Comparison of ENCODE assay signal across 8 cellular contexts in genomic region chr17:2030779-2031163, GRCh38. TPM values are rescaled to one million over a fixed set of nuclear protein-coding genes. Genes with fewer than 3 reads are reported as not detected.
A peak's percentile ranks its signal among the peaks of the same experiment; 100 is the strongest.
DNase-seq lines count a peak whose midpoint lies in the region; ATAC-seq and TF ChIP-seq lines count a peak whose summit lies in the region.

No MANE protein-coding gene starts in this region.

- peak overlapping the region; percentile 99 for H3K4me3 ChIP-seq in Jurkat, Clone E6-1 (ENCODE audit: low read length)
- H3K4me3 ChIP-seq in cardiac fibroblast (replicated peaks in 1 of 2; ENCODE audit: low read depth in 2 of 2, low read length in 2 of 2) (peak overlapping the region; percentile 100), mucosa of rectum (ENCODE audit: low read length in 2 of 2) (peak overlapping the region; percentile 91 to 97), aorta (ENCODE audit: low read length in 2 of 2) (peak overlapping the region; percentile 67 to 69)

- 25 to 27% methylated on average over 10 of the region's 10 CpGs for WGBS in aorta, 2 donors

- peaks cover 8 to 9% of the 10 kb centered on the region in 2 donors for H3K27me3 ChIP-seq in mucosa of rectum (ENCODE audit: control insufficient read depth in 2 of 2, insufficient read depth in 2 of 2, low read length in 2 of 2)
- no peaks in the 10 kb centered on the region for H3K27me3 ChIP-seq in aorta (ENCODE audit: control insufficient read depth in 1 of 2, insufficient read depth in 2 of 2, low read length in 1 of 2)

- peak; percentile 75 for TF ChIP-seq CTCF in GM12873 (IDR thresholded peaks at IDR 0.05; ENCODE audit: insufficient read depth, low read depth, low read length, missing control alignments)
- peak; percentile 65 for TF ChIP-seq CTCF in cardiac fibroblast (IDR thresholded peaks at IDR 0.05; ENCODE audit: low read depth, low read length)

- peaks cover 5 to 8% of the 10 kb centered on the region in 2 donors for H3K36me3 ChIP-seq in mucosa of rectum (ENCODE audit: control insufficient read depth in 2 of 2, insufficient read depth in 2 of 2, low read length in 2 of 2)
- H3K36me3 ChIP-seq in aorta (ENCODE audit: control insufficient read depth in 1 of 2, insufficient read depth in 2 of 2, low read length in 1 of 2), result no peaks in the 10 kb centered on the region

- intact Hi-C loops in aorta (cut with DNase I), result no loop called here

- ATAC-seq in aorta (ENCODE audit: low FRiP score) (no peak), GM21528 (IDR thresholded peaks at IDR 0.05; ENCODE audit: low FRiP score, unreplicated experiment) (no peak)

- H3K9me3 ChIP-seq in mucosa of rectum (ENCODE audit: control insufficient read depth in 2 of 2, low read length in 2 of 2), result no peaks in the 10 kb centered on the region
- H3K9me3 ChIP-seq in aorta (ENCODE audit: control insufficient read depth, low read length), result no peaks in the 10 kb centered on the region

- DNase-seq in Jurkat, Clone E6-1 (ENCODE audit: low read depth, low spot score), result no peak
- DNase-seq in cardiac fibroblast (ENCODE audit: low read depth in 2 of 2), result peak in 1 of 2 donors; percentile 92
- DNase-seq in aorta, result peak in 1 of 2 donors; percentile 71
- no peak for DNase-seq in kidney tubule cell (ENCODE audit: low spot score)
- no peak for DNase-seq in NCI-H2107 treated with DMSO at 0.1 percent for 48 hours (lab: John Stamatoyannopoulos, UW; ENCODE audit: unreplicated experiment)

- H3K9ac ChIP-seq in mucosa of rectum (ENCODE audit: low read depth in 1 of 2, low read length in 2 of 2), result peak overlapping the region; percentile 66 to 83

- H3K4me1 ChIP-seq in mucosa of rectum (ENCODE audit: control insufficient read depth in 2 of 2, insufficient read depth in 2 of 2, low read length in 2 of 2) (peaks cover 5 to 9% of the 10 kb centered on the region in 2 donors), aorta (ENCODE audit: control insufficient read depth in 1 of 2, insufficient read depth in 2 of 2, low read length in 2 of 2) (no peaks in the 10 kb centered on the region)

- H3K27ac ChIP-seq in mucosa of rectum (ENCODE audit: low read depth in 2 of 2, low read length in 2 of 2) (no peak overlapping the region), aorta (ENCODE audit: low read depth in 1 of 2, low read length in 2 of 2) (no peak overlapping the region)

RNA-seq across cellular contexts. Expression of gene DPH1, which starts 0.8 kb away (rescaled TPM):
- 21.1 TPM for polyA plus RNA-seq in Jurkat, Clone E6-1 (2012; ENCODE audit: insufficient read depth, insufficient read length)
- total RNA-seq in aorta, result 10 to 100 TPM; 26.1 to 38.8 TPM
- polyA plus RNA-seq in aorta, result 10 to 100 TPM in 1 of 2 donors, 1 to 10 TPM in 1; 6.3 to 62.9 TPM

RNA-seq across cellular contexts. Expression of gene RTN4RL1, which starts 5.6 kb away (rescaled TPM):
- 4.6 TPM for polyA plus RNA-seq in Jurkat, Clone E6-1 (2012; ENCODE audit: insufficient read depth, insufficient read length)
- total RNA-seq in aorta, result 1 to 10 TPM; 2.6 to 5.2 TPM
- polyA plus RNA-seq in aorta, result 1 to 10 TPM in 1 of 2 donors, under 1 TPM in 1; 0.25 to 1.8 TPM

RNA-seq across cellular contexts. Expression of gene OVCA2, which starts 11.1 kb away (rescaled TPM):
- polyA plus RNA-seq in Jurkat, Clone E6-1 (2012; ENCODE audit: insufficient read depth, insufficient read length), result 20.8 TPM
- total RNA-seq in aorta, result 10 to 100 TPM; 14.2 to 19.8 TPM
- 10 to 100 TPM; 20.3 to 54.0 TPM for polyA plus RNA-seq in aorta

RNA-seq across cellular contexts. Expression of gene HIC1, which starts 24.1 kb away (rescaled TPM):
- 2.7 TPM for polyA plus RNA-seq in Jurkat, Clone E6-1 (2012; ENCODE audit: insufficient read depth, insufficient read length)
- total RNA-seq in aorta, result 10 to 100 TPM; 27.2 to 69.2 TPM
- 1 to 10 TPM; 1.1 to 2.1 TPM for polyA plus RNA-seq in aorta
